19 cellular contexts compared by ENCODE assay signal in the genomic region with DNA sequence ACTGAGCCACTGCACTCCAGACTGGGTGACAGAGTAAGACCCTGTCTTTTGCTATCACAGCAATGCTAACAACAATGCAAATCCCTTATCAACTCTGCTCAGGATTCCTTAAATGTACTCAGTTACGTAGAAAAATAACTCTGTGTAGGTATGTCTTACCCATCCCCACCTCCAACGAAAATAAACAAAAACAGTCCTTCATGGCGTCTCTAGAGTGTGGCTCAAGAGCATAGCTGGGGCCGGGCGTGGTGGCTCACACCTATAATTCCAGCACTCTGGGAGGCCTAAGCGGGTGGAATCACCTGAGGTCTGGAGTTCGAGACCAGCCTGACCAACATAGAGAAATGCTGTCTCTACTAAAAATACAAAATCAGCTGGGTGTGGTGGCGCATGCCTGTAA.
"Had no signal": no experiment of that assay in that cellular context is flagged by ENCODE, and none has a peak within 500 bp of the region (broad histone marks: within the 10 kb centered on the region; RNA-seq: fewer than 3 reads in every experiment).

No MANE protein-coding gene starts in this region.

- H3K27ac ChIP-seq: colonic mucosa, heart left ventricle, thoracic aorta, transverse colon had no signal

- H3K9me3 ChIP-seq: colonic mucosa, heart left ventricle, thoracic aorta, transverse colon had no signal

- H3K27ac Mint-ChIP-seq: nephron; stimulated activated naive B cell treated with anti-CD40 and anti-IgM and Interleukin-4, amounts not matched to agents 10 μg/mL and 1 μg/mL and 100 μg/mL, for 72 hours had no signal

- H3K9me3 Mint-ChIP-seq: nephron had no signal

- H3K27me3 ChIP-seq: colonic mucosa, heart left ventricle, transverse colon had no signal

- ATAC-seq: esophagus mucosa; heart left ventricle; left colon; left ventricle myocardium superior; sciatic nerve; stimulated activated naive B cell treated with anti-CD40 and anti-IgM and Interleukin-4, amounts not matched to agents 10 μg/mL and 1 μg/mL and 100 μg/mL, for 72 hours; stimulated activated naive CD8-positive, alpha-beta T cell treated with anti-CD3 and anti-CD28 coated beads, Interleukin-15, amount 100 ng/mL, for 72 hours had no signal

- H3K4me3 ChIP-seq: colonic mucosa, heart left ventricle, lung, thoracic aorta, transverse colon had no signal

- H3K4me3 Mint-ChIP-seq: naive B cell; nephron; stimulated activated naive B cell treated with anti-CD40 and anti-IgM and Interleukin-4, amounts not matched to agents 10 μg/mL and 1 μg/mL and 100 μg/mL, for 72 hours; stimulated activated naive CD8-positive, alpha-beta T cell treated with anti-CD3 and anti-CD28 coated beads, Interleukin-15, amount 100 ng/mL, for 72 hours had no signal

- H3K27me3 Mint-ChIP-seq: naive B cell; stimulated activated naive B cell treated with anti-CD40 and anti-IgM and Interleukin-4, amounts not matched to agents 10 μg/mL and 1 μg/mL and 100 μg/mL, for 72 hours; stimulated activated naive CD8-positive, alpha-beta T cell treated with anti-CD3 and anti-CD28 coated beads, Interleukin-15, amount 100 ng/mL, for 72 hours had no signal

- DNase-seq: colonic mucosa; dermis blood vessel endothelial cell; effector CD4-positive, alpha-beta T cell; heart left ventricle; hippocampal formation; left colon; left ventricle myocardium superior; mesenchymal stem cell; naive B cell; stimulated activated CD4-positive, alpha-beta T cell treated with anti-CD3 and anti-CD28 coated beads, Interleukin-2, amount 100 ng/mL, for 24 hours; stimulated activated CD4-positive, alpha-beta T cell treated with anti-CD3 and anti-CD28 coated beads, Interleukin-4, amount 100 ng/mL, for 4 hours; stimulated activated naive B cell treated with anti-CD40 and anti-IgM and Interleukin-4, amounts not matched to agents 10 μg/mL and 1 μg/mL and 100 μg/mL, for 72 hours; stimulated activated naive CD8-positive, alpha-beta T cell treated with anti-CD3 and anti-CD28 coated beads, Interleukin-15, amount 100 ng/mL, for 72 hours; transverse colon had no signal
